28 cellular contexts compared by ENCODE assay signal in genomic region chr13:75508002-75508548, GRCh38.
"Had no signal": no experiment of that assay in that cellular context is flagged by ENCODE, and none has a peak within 500 bp of the region (broad histone marks: within the 10 kb centered on the region; RNA-seq: fewer than 3 reads in every experiment).

No MANE protein-coding gene starts in this region.

- H3K27me3 Mint-ChIP-seq: activated B cell treated with CpG ODN at 0.5 μM for 24 hours had no signal

- H3K4me3 ChIP-seq: adrenal gland, MG63, SJSA1 had no signal

- H3K9me3 ChIP-seq: adrenal gland, MG63, SJSA1 had no signal

- H3K27ac Mint-ChIP-seq: activated B cell treated with CpG ODN at 0.5 μM for 24 hours; activated CD4-positive, alpha-beta T cell treated with anti-CD3 and anti-CD28 coated beads, Interleukin-2, amount 10 ng/mL, durations not matched to agents 24 days and 14 days; activated CD8-positive, alpha-beta memory T cell treated with anti-CD3 and anti-CD28 coated beads, Interleukin-2, amount 10 ng/mL, durations not matched to agents 7 days and 5 days; activated naive CD8-positive, alpha-beta T cell; activated T-cell treated with anti-CD3 and anti-CD28 coated beads, Interleukin-2, amount 50 U/mL, for 24 hours; activated T-helper 1 cell treated with anti-CD3 and anti-CD28 coated beads, Interleukin-12 subunit alpha, Interleukin-12 subunit beta, Interleukin-2, Interleukin-4 antibody, amounts not matched to agents 30 ng/mL and 10 ng/mL and 1 ng/mL, durations not matched to agents 14 hours and 24 hours and 36 hours; T-helper 1 cell treated with Interleukin-12 subunit alpha and Interleukin-12 subunit beta and Interleukin-4 antibody, amounts not matched to agents 30 μg/mL and 1 μg/mL, for 36 hours had no signal

- ATAC-seq: activated CD8-positive, alpha-beta memory T cell treated with anti-CD3 and anti-CD28 coated beads, Interleukin-2, amount 10 ng/mL, durations not matched to agents 7 days and 5 days; Panc1; SK-N-SH treated with all-trans-retinoic acid at 6 μM for 48 hours had no signal

- H3K36me3 ChIP-seq: adrenal gland, MG63, SJSA1 had no signal

- H3K4me1 ChIP-seq: adrenal gland, SJSA1 had no signal

- H3K36me3 Mint-ChIP-seq: activated CD8-positive, alpha-beta memory T cell treated with anti-CD3 and anti-CD28 coated beads, Interleukin-2, amount 10 ng/mL, durations not matched to agents 7 days and 5 days had no signal

- H3K27me3 ChIP-seq: adrenal gland, MG63, SJSA1 had no signal

- DNase-seq: activated B cell treated with CpG ODN at 0.5 μM for 24 hours; activated CD4-positive, alpha-beta T cell treated with anti-CD3 and anti-CD28 coated beads for 1 hour; activated CD4-positive, alpha-beta T cell treated with anti-CD3 and anti-CD28 coated beads, Interleukin-2, amount 10 ng/mL, durations not matched to agents 24 days and 14 days; activated CD4-positive, alpha-beta T cell treated with anti-CD3 and anti-CD28 coated beads, Interleukin-2, amount 50 U/mL, for 48 hours; activated CD8-positive, alpha-beta memory T cell treated with anti-CD3 and anti-CD28 coated beads, Interleukin-2, amount 10 ng/mL, durations not matched to agents 7 days and 5 days; activated effector memory CD4-positive, alpha-beta T cell treated with Interleukin-2 at 50 U/mL for 16 hours; activated naive CD4-positive, alpha-beta T cell; activated T-cell treated with anti-CD3 and anti-CD28 coated beads, Interleukin-2, amount 50 U/mL, for 24 hours; adrenal gland; KG1; MG63; NCI-H1092 treated with DMSO at 0.1 percent for 48 hours; NCI-H1417 treated with DMSO at 0.1 percent for 48 hours; NCI-H1694; NCI-H2029; NCI-H2107; NCI-H226; NCI-H526; NCI-H774; OCI-M1; SHP77 had no signal

- H3K27ac ChIP-seq: adrenal gland, RWPE1, SJSA1 had no signal

- H3K9me3 Mint-ChIP-seq: activated B cell treated with CpG ODN at 0.5 μM for 24 hours; activated CD4-positive, alpha-beta T cell treated with anti-CD3 and anti-CD28 coated beads, Interleukin-2, amount 10 ng/mL, durations not matched to agents 24 days and 14 days; activated T-cell treated with anti-CD3 and anti-CD28 coated beads, Interleukin-2, amount 50 U/mL, for 24 hours; activated T-helper 1 cell treated with anti-CD3 and anti-CD28 coated beads, Interleukin-12 subunit alpha, Interleukin-12 subunit beta, Interleukin-2, Interleukin-4 antibody, amounts not matched to agents 30 ng/mL and 10 ng/mL and 1 ng/mL, durations not matched to agents 14 hours and 24 hours and 36 hours; T-helper 1 cell treated with Interleukin-12 subunit alpha and Interleukin-12 subunit beta and Interleukin-4 antibody, amounts not matched to agents 30 μg/mL and 1 μg/mL, for 36 hours had no signal

- H3K4me1 Mint-ChIP-seq: activated CD8-positive, alpha-beta memory T cell treated with anti-CD3 and anti-CD28 coated beads, Interleukin-2, amount 10 ng/mL, durations not matched to agents 7 days and 5 days had no signal

- H3K4me3 Mint-ChIP-seq: activated B cell treated with CpG ODN at 0.5 μM for 24 hours; activated CD4-positive, alpha-beta T cell treated with anti-CD3 and anti-CD28 coated beads, Interleukin-2, amount 10 ng/mL, durations not matched to agents 24 days and 14 days; activated CD8-positive, alpha-beta memory T cell treated with anti-CD3 and anti-CD28 coated beads, Interleukin-2, amount 10 ng/mL, durations not matched to agents 7 days and 5 days; activated naive CD8-positive, alpha-beta T cell; activated T-cell treated with anti-CD3 and anti-CD28 coated beads, Interleukin-2, amount 50 U/mL, for 24 hours; activated T-helper 1 cell treated with anti-CD3 and anti-CD28 coated beads, Interleukin-12 subunit alpha, Interleukin-12 subunit beta, Interleukin-2, Interleukin-4 antibody, amounts not matched to agents 30 ng/mL and 10 ng/mL and 1 ng/mL, durations not matched to agents 14 hours and 24 hours and 36 hours; T-helper 1 cell treated with Interleukin-12 subunit alpha and Interleukin-12 subunit beta and Interleukin-4 antibody, amounts not matched to agents 30 μg/mL and 1 μg/mL, for 36 hours had no signal
